Comparison of ENCODE assay signal across 8 cellular contexts in the genomic region with DNA sequence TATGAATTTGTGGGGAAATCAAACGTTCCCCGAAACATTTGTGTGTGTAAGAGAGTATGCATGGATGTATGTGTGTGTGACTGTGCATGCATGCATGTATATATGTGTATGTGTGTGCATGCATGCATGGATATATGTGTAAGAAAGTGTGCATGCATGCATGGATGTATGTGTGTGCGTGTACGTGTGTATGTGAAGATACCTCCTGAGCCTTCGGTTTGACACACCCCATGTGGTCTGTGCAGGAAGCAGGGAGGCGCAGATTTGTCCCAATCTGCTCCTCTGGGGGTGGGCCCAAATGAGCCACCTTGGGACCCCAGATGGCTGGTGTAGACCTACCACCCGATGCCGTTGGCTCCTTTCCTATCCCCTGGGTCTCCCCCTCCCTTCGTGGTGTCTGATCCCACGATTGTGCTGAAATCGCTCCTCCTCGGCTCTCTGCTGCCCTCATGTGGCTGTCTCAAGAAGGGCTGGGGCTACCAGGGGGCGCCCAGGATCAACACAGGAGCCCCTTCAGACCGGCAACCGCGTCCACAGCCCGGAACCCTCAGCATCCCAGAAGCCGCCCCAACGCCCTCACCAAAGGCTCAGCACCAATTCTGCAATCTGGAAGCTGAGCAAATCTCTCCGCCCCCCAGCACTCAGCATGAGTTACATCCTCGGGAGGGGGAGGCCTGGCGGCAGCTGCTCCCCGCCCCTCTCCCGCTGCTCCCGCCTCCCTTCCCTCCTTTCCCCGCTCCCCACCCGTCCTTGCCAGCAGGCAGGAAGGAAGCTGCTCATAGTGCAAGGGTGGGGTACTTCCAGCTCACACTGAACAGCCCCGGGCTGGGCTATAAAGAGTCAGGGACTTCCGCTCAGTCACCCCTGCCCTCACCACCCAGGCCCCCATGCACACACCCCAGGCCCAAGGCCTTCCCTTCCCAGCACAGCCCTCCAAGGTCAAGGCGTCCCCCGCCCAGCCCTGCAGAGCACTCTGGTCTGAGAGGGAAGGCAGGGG. TPM values are rescaled to one million over a fixed set of nuclear protein-coding genes. Genes with fewer than 3 reads are reported as not detected.
DNase-seq lines count a peak whose midpoint lies in the region; ATAC-seq and TF ChIP-seq lines count a peak whose summit lies in the region.

No MANE protein-coding gene starts in this region.

- no peak overlapping the region for H3K27ac Mint-ChIP-seq in immature natural killer cell

- no peaks in the 10 kb centered on the region for H4K20me1 ChIP-seq in mammary epithelial cell (ENCODE audit: insufficient read depth, low read length)

- no peaks in the 10 kb centered on the region for H3K79me2 ChIP-seq in mammary epithelial cell (ENCODE audit: insufficient read depth, low read length)

- peak overlapping the region; percentile 50 for H3K27ac ChIP-seq in WERI-Rb-1
- no peak overlapping the region for H3K27ac ChIP-seq in mammary epithelial cell (ENCODE audit: insufficient read depth, low read depth, low read length)

- H3K36me3 ChIP-seq in GM06990 (ENCODE audit: control insufficient read depth, insufficient read depth, low read length) = no peaks in the 10 kb centered on the region
- no peaks in the 10 kb centered on the region for H3K36me3 ChIP-seq in WERI-Rb-1
- H3K36me3 ChIP-seq in mammary epithelial cell (ENCODE audit: insufficient read depth, low read length) = no peaks in the 10 kb centered on the region

- H3K4me3 ChIP-seq in GM06990 (replicated peaks; ENCODE audit: low read depth, low read length) (no peak overlapping the region), WERI-Rb-1 (ENCODE audit: low read depth, low read length) (peak overlapping the region; percentile 45), mammary epithelial cell (replicated peaks in 1 of 3; ENCODE audit: insufficient read depth in 1 of 3, low read depth in 2 of 3, low read length in 3 of 3) (no peak overlapping the region)

- intact Hi-C loops in mammary epithelial cell (cut with micrococcal nuclease) = loop anchor here (5.0 kb wide), 1 partner anchor 111 kb away; no protein-coding TSS in a partner anchor

- CTCF ChIA-PET in mammary epithelial cell (lab: Charles Lee; ENCODE audit: low non-redundant PET) = no interaction called here

- TF ChIP-seq CTCF in GM06990 (IDR thresholded peaks at IDR 0.05; ENCODE audit: insufficient read depth, low read length, poor library complexity, severe bottlenecking) (peak; percentile 90), WERI-Rb-1 (IDR thresholded peaks at IDR 0.05; ENCODE audit: low read depth, low read length) (peak; percentile 86), mammary epithelial cell (conservative IDR thresholded peaks at IDR 0.05 in 1 of 2, IDR thresholded peaks at IDR 0.05 in 1 of 2; ENCODE audit: extremely low read depth in 1 of 2, insufficient read depth in 1 of 2, low read depth in 1 of 2, low read length in 2 of 2) (peak; percentile 67 to 72)

- no peak overlapping the region for H3K4me2 ChIP-seq in mammary epithelial cell (ENCODE audit: insufficient read depth, low read depth, low read length)

- no peak overlapping the region for H2AFZ ChIP-seq in mammary epithelial cell (ENCODE audit: low read depth, low read length)

- in situ Hi-C loops in mammary epithelial cell (cut with MboI; ENCODE audit: low sequenced_read_pairs in 2 of 2) = loop anchor here (5.0 to 10.0 kb wide), 4 partner anchors 86 to 214 kb away; no protein-coding TSS in a partner anchor

- H3K36me3 Mint-ChIP-seq in immature natural killer cell = no peaks in the 10 kb centered on the region

- dilution Hi-C loops in mammary epithelial cell (cut with HindIII; ENCODE audit: low sequenced_read_pairs) = no loop called here

- H3K9me3 ChIP-seq in WERI-Rb-1 (ENCODE audit: severe bottlenecking) = peaks cover 13% of the 10 kb centered on the region
- peaks cover 20% of the 10 kb centered on the region for H3K9me3 ChIP-seq in mammary epithelial cell (replicated peaks; ENCODE audit: insufficient read depth, low read length)

- no peak overlapping the region for H3K9ac ChIP-seq in mammary epithelial cell (ENCODE audit: insufficient read depth, low read length)

- peak overlapping the region in 3 of 5 donors; percentile 10 to 25 (median 16) for H3K4me3 Mint-ChIP-seq in immature natural killer cell

- no peaks in the 10 kb centered on the region for H3K4me1 ChIP-seq in mammary epithelial cell (ENCODE audit: insufficient read depth, low read length)

- peaks cover 0 to 5% (median 1%) of the 10 kb centered on the region in 6 donors for H3K9me3 Mint-ChIP-seq in immature natural killer cell

- 41% methylated on average over 18 of the region's 31 CpGs for WGBS in mammary epithelial cell (ENCODE audit: low coverage, missing lambda C conversion rate)

- H3K27me3 Mint-ChIP-seq in immature natural killer cell (ENCODE audit: low read depth in 3 of 3) = peaks cover 12 to 27% (median 20%) of the 10 kb centered on the region in 3 donors

- ATAC-seq in GM19397 (IDR thresholded peaks at IDR 0.05; ENCODE audit: unreplicated experiment) (no peak), HG02763 (IDR thresholded peaks at IDR 0.05; ENCODE audit: unreplicated experiment) (no peak)

- no peak for DNase-seq in GM06990 (ENCODE audit: extremely low read depth, insufficient read length)
- DNase-seq in NCI-H146 treated with DMSO at 0.1 percent for 48 hours (lab: John Stamatoyannopoulos, UW; ENCODE audit: unreplicated experiment) = peak; percentile 77
- peak; percentile 87 for DNase-seq in WERI-Rb-1
- DNase-seq in mammary epithelial cell = no peak
- DNase-seq in immature natural killer cell = peak; percentile 58 to 62 (median 62)
- DNase-seq in stimulated activated CD4-positive, alpha-beta T cell treated with anti-CD3 and anti-CD28 coated beads, Interleukin-2, amount 100 ng/mL, for 24 hours = peak; percentile 77 to 79

- H3K4me1 Mint-ChIP-seq in immature natural killer cell = peaks cover 15 to 16% of the 10 kb centered on the region in 2 donors

- no TSS peak for BruUV-seq in mammary epithelial cell (replicated peaks; lab: Mats Ljungman, UMichigan)

- no peaks in the 10 kb centered on the region; the same call in none of the 2 replicates for H3K27me3 ChIP-seq in GM06990 (replicated peaks; ENCODE audit: control insufficient read depth, insufficient read depth, low read length)
- no peaks in the 10 kb centered on the region for H3K27me3 ChIP-seq in WERI-Rb-1 (ENCODE audit: insufficient read depth, low read depth, severe bottlenecking)
- H3K27me3 ChIP-seq in mammary epithelial cell (ENCODE audit: insufficient read depth, low read length) = no peaks in the 10 kb centered on the region

RNA-seq across cellular contexts. Expression of a gene that starts 2.3 kb away (rescaled TPM):
- total RNA-seq in mammary epithelial cell = 1 to 10 TPM in 1 of 2 donors, not detected in 1; 4.7 TPM
- 0.23 TPM for polyA plus RNA-seq in mammary epithelial cell
- not detected for polyA minus RNA-seq in mammary epithelial cell
- 1 to 10 TPM in 2 of 3 donors, under 1 TPM in 1; 0.21 to 4.9 (median 2.4) TPM for polyA plus RNA-seq in immature natural killer cell

RNA-seq across cellular contexts. Expression of a gene that starts 10.4 kb away (rescaled TPM):
- total RNA-seq in mammary epithelial cell = 1 to 10 TPM in 1 of 2 donors, not detected in 1; 1.5 TPM
- polyA plus RNA-seq in mammary epithelial cell (not detected), immature natural killer cell (not detected)
- polyA minus RNA-seq in mammary epithelial cell = 0.47 TPM

RNA-seq across cellular contexts. Expression of a gene that starts 35.8 kb away (rescaled TPM):
- under 1 TPM; under 0.01 to 0.54 TPM for total RNA-seq in mammary epithelial cell
- polyA plus RNA-seq in mammary epithelial cell (0.14 TPM), immature natural killer cell (1 to 10 TPM in 2 of 3 donors, not detected in 1; 1.9 to 5.7 TPM)
- polyA minus RNA-seq in mammary epithelial cell = not detected

RNA-seq across cellular contexts. Expression of a gene that starts 39.7 kb away (rescaled TPM):
- total RNA-seq in mammary epithelial cell = 10 to 100 TPM; 29.8 to 57.2 TPM
- polyA plus RNA-seq in mammary epithelial cell (31.7 TPM), immature natural killer cell (10 to 100 TPM; 17.6 to 26.5 (median 23.3) TPM)
- 39.2 TPM for polyA minus RNA-seq in mammary epithelial cell

RNA-seq across cellular contexts. Expression of a gene that starts 59.8 kb away (rescaled TPM):
- 1 to 10 TPM in 1 of 2 donors, under 1 TPM in 1; 0.33 to 1.8 TPM for total RNA-seq in mammary epithelial cell
- polyA plus RNA-seq in mammary epithelial cell (0.34 TPM), immature natural killer cell (not detected)
- 4.1 TPM for polyA minus RNA-seq in mammary epithelial cell

Comparison
In these comparisons a context has a peak if more than half of its experiments do, and no peak if none do; other contexts are left out.
1. DNase-seq: peak in NCI-H146 treated with DMSO at 0.1 percent for 48 hours (single experiment), WERI-Rb-1 (single experiment), immature natural killer cell (3 of 3) and stimulated activated CD4-positive, alpha-beta T cell treated with anti-CD3 and anti-CD28 coated beads, Interleukin-2, amount 100 ng/mL, for 24 hours (2 of 2); none in GM06990 (single experiment) and mammary epithelial cell (single experiment).
2. Peak in every context shown above with its lines, with median percentiles within 50 percentile points of each other: CTCF ChIP-seq.